8 cellular contexts compared by ENCODE assay signal in genomic region chr15:67091073-67091965, GRCh38. TPM values are rescaled to one million over a fixed set of nuclear protein-coding genes. Genes with fewer than 3 reads are reported as not detected.
DNase-seq lines count a peak whose midpoint lies in the region; ATAC-seq, FAIRE-seq and TF ChIP-seq lines count a peak whose summit lies in the region.

No MANE protein-coding gene starts in this region.

- CTCF ChIA-PET in IMR-90 (lab: Yijun Ruan, JAX): no interaction called here

- H4K91ac ChIP-seq in IMR-90 (ENCODE audit: insufficient read depth, low read depth, low read length): peak overlapping the region; percentile 40; the same call in 1 of the 2 replicates

- peak overlapping the region; percentile 40; the same call in 1 of the 2 replicates for H3K9ac ChIP-seq in IMR-90 (ENCODE audit: low read depth, low read length)

- peak overlapping the region; percentile 92 for H2AK5ac ChIP-seq in IMR-90 (ENCODE audit: low read depth, low read length)

- peak overlapping the region; percentile 89 for H3K4me3 Mint-ChIP-seq in natural killer cell

- peak; percentile 74 for DNase-seq in COLO668 (lab: John Stamatoyannopoulos, UW; ENCODE audit: unreplicated experiment)
- DNase-seq in IMR-90: peak; percentile 99
- peak; percentile 99 for DNase-seq in dermis blood vessel endothelial cell
- DNase-seq in natural killer cell: peak; percentile 77
- no peak for DNase-seq in hypothalamus (lab: John Stamatoyannopoulos, UW)
- DNase-seq in frontal cortex (ENCODE audit: low spot score in 2 of 2): no peak

- H2BK15ac ChIP-seq in IMR-90 (ENCODE audit: low read depth, low read length): 0 out of 3 replicates have a peak overlapping the region, but pooled peaks have one; percentile 56

- peak overlapping the region; percentile 63; the same call in 1 of the 2 replicates for H3K23ac ChIP-seq in IMR-90 (ENCODE audit: low read depth, low read length)

- peaks cover 62% of the 10 kb centered on the region for H3K4me1 ChIP-seq in IMR-90 (ENCODE audit: control insufficient read depth, insufficient read depth, low read length)

- H2BK20ac ChIP-seq in IMR-90 (ENCODE audit: low read depth, low read length): peak overlapping the region; percentile 38

- peak overlapping the region; percentile 26 to 50; a peak in 2 of 4 replicates for H4K8ac ChIP-seq in IMR-90 (ENCODE audit: low read depth in 2 of 2, low read length in 2 of 2)

- no peaks in the 10 kb centered on the region for H3K36me3 Mint-ChIP-seq in natural killer cell

- dilution Hi-C loops in IMR-90 (cut with HindIII; ENCODE audit: low sequenced_read_pairs, unreplicated experiment): no loop called here

- peak overlapping the region; percentile 50 for H2BK120ac ChIP-seq in IMR-90 (ENCODE audit: low read depth, low read length)

- peak overlapping the region; percentile 41 for H2BK5ac ChIP-seq in IMR-90 (ENCODE audit: low read depth, low read length, poor library complexity, severe bottlenecking)

- H3K36me3 ChIP-seq in IMR-90 (ENCODE audit: control insufficient read depth, insufficient read depth, low read length): peaks cover 52% of the 10 kb centered on the region

- TF ChIP-seq RAD21 in IMR-90 (IDR thresholded peaks at IDR 0.05; ENCODE audit: low read length): no peak; the same call in none of the 2 replicates

- H3K27ac ChIP-seq in IMR-90 (ENCODE audit: insufficient read depth, low read length): peak overlapping the region; percentile 70

- H3K4me1 Mint-ChIP-seq in natural killer cell: peaks cover 73 to 84% of the 10 kb centered on the region in 2 donors

- BruUV-seq in IMR-90 (replicated peaks; lab: Mats Ljungman, UMichigan): no TSS peak

- H3K4me3 ChIP-seq in IMR-90 (ENCODE audit: insufficient read depth, low read depth, low read length): no peak overlapping the region
- H3K4me3 ChIP-seq in WI38 (ENCODE audit: low read depth, low read length): peak overlapping the region; percentile 30

- no peaks in the 10 kb centered on the region for H3K9me3 Mint-ChIP-seq in natural killer cell

- peaks cover 10 to 94% of the 10 kb centered on the region in 2 experiments; a peak in 3 of 4 replicates for H3K79me1 ChIP-seq in IMR-90 (ENCODE audit: low read depth in 1 of 2, low read length in 2 of 2)

- intact Hi-C loops in IMR-90 (cut with micrococcal nuclease) (no loop called here), natural killer cell (cut with micrococcal nuclease) (loop anchor here (1.0 kb wide), 3 partner anchors 11 to 43 kb away; no protein-coding TSS in a partner anchor)

- peak overlapping the region; percentile 66 for H3K4ac ChIP-seq in IMR-90 (ENCODE audit: low read depth, low read length)

- POLR2A ChIA-PET in IMR-90 (lab: Charles Lee; ENCODE audit: unreplicated experiment): no interaction called here

- TF ChIP-seq CTCF in IMR-90 (conservative IDR thresholded peaks at IDR 0.05; ENCODE audit: low read depth, low read length): no peak
- no peak for TF ChIP-seq CTCF in WI38 (IDR thresholded peaks at IDR 0.05; ENCODE audit: low read depth, low read length)
- TF ChIP-seq CTCF in natural killer cell (IDR thresholded peaks at IDR 0.05): no peak

- no peaks in the 10 kb centered on the region for H3K27me3 ChIP-seq in IMR-90 (ENCODE audit: control insufficient read depth, insufficient read depth, low read length)

- no peak overlapping the region for H4K5ac ChIP-seq in IMR-90 (ENCODE audit: low read depth, low read length)

- H3K27me3 Mint-ChIP-seq in natural killer cell (ENCODE audit: low read depth in 2 of 2): no peaks in the 10 kb centered on the region

- in situ Hi-C loops in IMR-90 (cut with MboI; ENCODE audit: low sequenced_read_pairs): no loop called here

- peak overlapping the region; percentile 18 for H2AK9ac ChIP-seq in IMR-90 (replicated peaks; ENCODE audit: low read depth, low read length, poor library complexity)

- H3K14ac ChIP-seq in IMR-90 (replicated peaks; ENCODE audit: low read depth, low read length): peak overlapping the region; percentile 45

- WGBS in IMR-90 (ENCODE audit: extremely low coverage in 2 of 2, insufficient read length in 1 of 2), 2 experiments: 33% methylated on average over 2 of the region's 14 CpGs; no CpG with 5 or more reads in 1 of the 2 experiments

- 0 out of 2 replicates have a peak overlapping the region, but pooled peaks have one; percentile 32 for H3K56ac ChIP-seq in IMR-90 (ENCODE audit: extremely low read depth, insufficient read depth, low read length)

- H2AFZ ChIP-seq in IMR-90 (replicated peaks; ENCODE audit: low read length, poor library complexity): peak overlapping the region; percentile 1

- no peaks in the 10 kb centered on the region for H3K9me3 ChIP-seq in IMR-90 (ENCODE audit: control insufficient read depth, insufficient read depth, low read length)

- ATAC-seq in GM21528 (IDR thresholded peaks at IDR 0.05; ENCODE audit: low FRiP score, unreplicated experiment): peak; percentile 56
- peak; percentile 50 for ATAC-seq in IMR-90 (ENCODE audit: low read depth)
- peak; percentile 76 to 94 (median 92) for ATAC-seq in natural killer cell

- H3K27ac Mint-ChIP-seq in natural killer cell: peak overlapping the region; percentile 91 to 96

- H3K4me2 ChIP-seq in IMR-90 (ENCODE audit: low read depth, low read length): peak overlapping the region; percentile 77

- peaks cover 99% of the 10 kb centered on the region for H4K20me1 ChIP-seq in IMR-90 (ENCODE audit: insufficient read depth, low read length)

- no peak for FAIRE-seq in frontal cortex (lab: Jason Lieb, UNC)

- H3K9me1 ChIP-seq in IMR-90 (ENCODE audit: insufficient read depth, low read length): peaks cover 81% of the 10 kb centered on the region

- H3K18ac ChIP-seq in IMR-90 (ENCODE audit: low read depth, low read length): peak overlapping the region; percentile 14; the same call in 1 of the 2 replicates

- TF ChIP-seq POLR2A in IMR-90 (IDR thresholded peaks at IDR 0.05; ENCODE audit: low read depth, low read length): peak; percentile 38; the same call in 1 of the 2 replicates

TF ChIP-seq in IMR-90, 13 proteins besides CTCF, POLR2A, EP300 and RAD21:
- peak; percentile 98 for TF ChIP-seq FOS (IDR thresholded peaks at IDR 0.05; ENCODE audit: low read depth, low read length)
- TF ChIP-seq BHLHE40 (IDR thresholded peaks at IDR 0.05; ENCODE audit: low read depth, low read length): peak; percentile 78
- TF ChIP-seq MAFK (IDR thresholded peaks at IDR 0.05; ENCODE audit: low read depth, low read length): 0 out of 2 replicates have a peak, but pooled peaks have one; percentile 8
- peak; percentile 16; the same call in 1 of the 2 replicates for TF ChIP-seq CHD1 (IDR thresholded peaks at IDR 0.05; ENCODE audit: low read depth, low read length)
- peak; percentile 18; the same call in 1 of the 2 replicates for TF ChIP-seq SMC3 (IDR thresholded peaks at IDR 0.05; ENCODE audit: low read depth, low read length)
- TF ChIP-seq, protein P1, sequence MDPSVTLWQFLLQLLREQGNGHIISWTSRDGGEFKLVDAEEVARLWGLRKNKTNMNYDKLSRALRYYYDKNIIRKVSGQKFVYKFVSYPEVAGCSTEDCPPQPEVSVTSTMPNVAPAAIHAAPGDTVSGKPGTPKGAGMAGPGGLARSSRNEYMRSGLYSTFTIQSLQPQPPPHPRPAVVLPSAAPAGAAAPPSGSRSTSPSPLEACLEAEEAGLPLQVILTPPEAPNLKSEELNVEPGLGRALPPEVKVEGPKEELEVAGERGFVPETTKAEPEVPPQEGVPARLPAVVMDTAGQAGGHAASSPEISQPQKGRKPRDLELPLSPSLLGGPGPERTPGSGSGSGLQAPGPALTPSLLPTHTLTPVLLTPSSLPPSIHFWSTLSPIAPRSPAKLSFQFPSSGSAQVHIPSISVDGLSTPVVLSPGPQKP (IDR thresholded peaks at IDR 0.05; ENCODE audit: borderline replicate concordance, low read depth, low read length): no peak
- TF ChIP-seq RCOR1 (IDR thresholded peaks at IDR 0.05; ENCODE audit: insufficient replicate concordance, low read length): no peak
- TF ChIP-seq MAZ (IDR thresholded peaks at IDR 0.05; ENCODE audit: borderline replicate concordance, low read depth, low read length): no peak
- peak; percentile 69 for TF ChIP-seq NFE2L2 (IDR thresholded peaks at IDR 0.05; ENCODE audit: low read depth, low read length)
- peak; percentile 44; the same call in 1 of the 2 replicates for TF ChIP-seq CEBPB (IDR thresholded peaks at IDR 0.05; ENCODE audit: low read depth, low read length)
- no peak for TF ChIP-seq USF2 (IDR thresholded peaks at IDR 0.05; ENCODE audit: low read depth, low read length)

RNA-seq across cellular contexts. Expression of gene SMAD3, which starts 25.9 kb away (rescaled TPM):
- 71.0 and 71.1 TPM in 2 replicates for total RNA-seq in IMR-90 (2012; rRNA removed)
- polyA plus RNA-seq in IMR-90 (2012; rRNA removed): 177 and 194 TPM in 2 replicates
- 153 and 181 TPM in 2 replicates for polyA plus RNA-seq in IMR-90 (2012; cell fraction: cytosol; rRNA removed)
- polyA plus RNA-seq in IMR-90 (2012; cell fraction: nucleus; rRNA removed; ENCODE audit: low replicate concordance): 378 and 409 TPM in 2 replicates
- 16.5 and 29.9 TPM in 2 replicates for total RNA-seq in dermis blood vessel endothelial cell
- total RNA-seq in natural killer cell: 10 to 100 TPM; 47.1 to 72.6 (median 63.0) TPM
- 2.0 TPM for total RNA-seq in frontal cortex

Comparison
In these comparisons a context has a peak if more than half of its experiments do, and no peak if none do; other contexts are left out.
1. DNase-seq: peak in COLO668 (single experiment), IMR-90 (single experiment), dermis blood vessel endothelial cell (single experiment) and natural killer cell (single experiment); none in hypothalamus (0 of 51) and frontal cortex (0 of 2).
2. Peak in every context shown above with its lines, with median percentiles within 50 percentile points of each other: ATAC-seq.